8 cellular contexts compared by ENCODE assay signal in the genomic region with DNA sequence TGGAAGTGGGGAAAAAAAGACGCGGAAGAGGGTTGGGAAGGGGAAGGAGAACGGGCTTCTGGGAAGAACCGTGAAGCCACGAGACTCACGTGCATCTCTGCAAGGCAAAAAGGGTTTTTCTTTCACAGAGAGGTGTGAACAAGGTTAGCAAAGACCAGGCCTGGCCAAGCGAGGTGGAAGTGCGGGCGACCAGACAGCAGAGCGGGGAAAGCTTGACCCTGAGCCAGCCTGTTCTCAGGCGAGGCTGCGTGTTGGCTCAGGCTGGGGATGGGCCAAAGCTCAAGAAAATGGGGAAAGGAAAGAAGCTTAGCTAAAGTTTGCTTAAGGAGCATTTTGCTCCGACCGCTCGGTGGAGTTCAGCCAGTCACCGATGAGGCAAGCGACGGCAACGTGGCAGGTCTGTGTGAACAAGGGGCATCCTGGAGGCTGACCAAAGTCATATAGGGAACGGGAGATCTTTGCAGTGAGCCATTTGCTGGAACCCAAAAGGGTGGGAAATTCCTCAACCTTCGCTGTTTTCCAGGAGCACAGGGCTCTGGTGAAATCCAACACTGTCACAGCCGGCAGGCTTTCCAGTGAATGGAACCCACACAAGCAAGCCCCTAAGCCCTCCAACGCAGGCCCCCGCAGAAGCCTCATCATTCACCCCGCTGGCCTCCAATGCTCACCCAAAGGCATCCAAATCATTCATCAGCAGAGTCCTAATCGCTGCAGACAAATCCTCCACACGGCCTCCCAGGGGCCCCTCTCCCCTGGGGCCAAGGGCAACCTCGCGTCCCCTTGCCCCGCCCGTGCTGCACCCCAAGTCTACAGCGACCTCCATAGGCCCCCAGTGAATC. TPM values are rescaled to one million over a fixed set of nuclear protein-coding genes. Genes with fewer than 3 reads are reported as not detected.
DNase-seq lines count a peak whose midpoint lies in the region; ATAC-seq lines count a peak whose summit lies in the region.

No MANE protein-coding gene starts in this region.

- peaks cover 19% of the 10 kb centered on the region for H3K4me1 Mint-ChIP-seq in activated CD4-positive, alpha-beta T cell treated with anti-CD3 and anti-CD28 coated beads, Interleukin-2, amount 10 ng/mL, durations not matched to agents 24 days and 14 days
- peaks cover 12% of the 10 kb centered on the region for H3K4me1 Mint-ChIP-seq in activated T-helper 2 cell treated with anti-CD3 and anti-CD28 coated beads, Interferon-gamma antibody, Interleukin-2, Interleukin-4, amounts not matched to agents 10 μg/mL and 5 μg/mL and 100 μg/mL, durations not matched to agents 14 hours and 24 hours and 36 hours (ENCODE audit: low read depth)

- peak overlapping the region; percentile 89 for H3K27ac Mint-ChIP-seq in activated CD4-positive, alpha-beta T cell treated with anti-CD3 and anti-CD28 coated beads, Interleukin-2, amount 10 ng/mL, durations not matched to agents 24 days and 14 days
- H3K27ac Mint-ChIP-seq in activated T-helper 2 cell treated with anti-CD3 and anti-CD28 coated beads, Interferon-gamma antibody, Interleukin-2, Interleukin-4, amounts not matched to agents 10 μg/mL and 5 μg/mL and 100 μg/mL, durations not matched to agents 14 hours and 24 hours and 36 hours = peak overlapping the region; percentile 80

- H3K4me3 ChIP-seq in H7 (ENCODE audit: insufficient read depth, low read depth, low read length) = peak overlapping the region; percentile 72

- no peaks in the 10 kb centered on the region for H3K27me3 ChIP-seq in H7 (ENCODE audit: control insufficient read depth, insufficient read depth, low read length)

- intact Hi-C loops in activated CD4-positive, alpha-beta T cell treated with anti-CD3 and anti-CD28 coated beads, Interleukin-2, amount 10 ng/mL, durations not matched to agents 24 days and 14 days (cut with micrococcal nuclease) = loop anchor here (2.0 kb wide), 1 partner anchor 47 kb away; no protein-coding TSS in a partner anchor
- intact Hi-C loops in activated T-helper 2 cell treated with anti-CD3 and anti-CD28 coated beads, Interferon-gamma antibody, Interleukin-2, Interleukin-4, amounts not matched to agents 10 μg/mL and 5 μg/mL and 100 μg/mL, durations not matched to agents 14 hours and 24 hours and 36 hours (cut with micrococcal nuclease) = no loop called here

- H3K27me3 Mint-ChIP-seq in activated CD4-positive, alpha-beta T cell treated with anti-CD3 and anti-CD28 coated beads, Interleukin-2, amount 10 ng/mL, durations not matched to agents 24 days and 14 days = no peaks in the 10 kb centered on the region
- no peaks in the 10 kb centered on the region for H3K27me3 Mint-ChIP-seq in activated T-helper 2 cell treated with anti-CD3 and anti-CD28 coated beads, Interferon-gamma antibody, Interleukin-2, Interleukin-4, amounts not matched to agents 10 μg/mL and 5 μg/mL and 100 μg/mL, durations not matched to agents 14 hours and 24 hours and 36 hours (ENCODE audit: low read depth)

- ATAC-seq in GM18519 (IDR thresholded peaks at IDR 0.05; ENCODE audit: low FRiP score, unreplicated experiment) = no peak

- peaks cover 28% of the 10 kb centered on the region for H3K9me3 Mint-ChIP-seq in activated CD4-positive, alpha-beta T cell treated with anti-CD3 and anti-CD28 coated beads, Interleukin-2, amount 10 ng/mL, durations not matched to agents 24 days and 14 days
- H3K9me3 Mint-ChIP-seq in activated T-helper 2 cell treated with anti-CD3 and anti-CD28 coated beads, Interferon-gamma antibody, Interleukin-2, Interleukin-4, amounts not matched to agents 10 μg/mL and 5 μg/mL and 100 μg/mL, durations not matched to agents 14 hours and 24 hours and 36 hours = peaks cover 38% of the 10 kb centered on the region

- DNase-seq in activated CD4-positive, alpha-beta T cell treated with anti-CD3 and anti-CD28 coated beads, Interleukin-2, amount 10 ng/mL, durations not matched to agents 24 days and 14 days = peak; percentile 58
- DNase-seq in activated CD4-positive, alpha-beta T cell treated with anti-CD3 and anti-CD28 coated beads for 1 hour = no peak
- DNase-seq in H7 = no peak
- peak; percentile 80 for DNase-seq in NAMALWA (ENCODE audit: low spot score)
- no peak for DNase-seq in activated T-helper 2 cell treated with anti-CD3 and anti-CD28 coated beads, Interferon-gamma antibody, Interleukin-2, Interleukin-4, amounts not matched to agents 10 μg/mL and 5 μg/mL and 100 μg/mL, durations not matched to agents 14 hours and 24 hours and 36 hours (ENCODE audit: low spot score)
- DNase-seq in globus pallidus (ENCODE audit: low spot score) = peak; percentile 37
- DNase-seq in non-pigmented ciliary epithelial cell (ENCODE audit: low read depth) = peak; percentile 26

- H3K36me3 ChIP-seq in H7 (replicated peaks; ENCODE audit: control insufficient read depth, insufficient read depth, low read length) = no peaks in the 10 kb centered on the region

- H3K36me3 Mint-ChIP-seq in activated CD4-positive, alpha-beta T cell treated with anti-CD3 and anti-CD28 coated beads, Interleukin-2, amount 10 ng/mL, durations not matched to agents 24 days and 14 days (ENCODE audit: low read depth) = peaks cover 32% of the 10 kb centered on the region
- H3K36me3 Mint-ChIP-seq in activated T-helper 2 cell treated with anti-CD3 and anti-CD28 coated beads, Interferon-gamma antibody, Interleukin-2, Interleukin-4, amounts not matched to agents 10 μg/mL and 5 μg/mL and 100 μg/mL, durations not matched to agents 14 hours and 24 hours and 36 hours (ENCODE audit: low read depth) = peaks cover 35% of the 10 kb centered on the region

- peak overlapping the region; percentile 98 for H3K4me3 Mint-ChIP-seq in activated CD4-positive, alpha-beta T cell treated with anti-CD3 and anti-CD28 coated beads, Interleukin-2, amount 10 ng/mL, durations not matched to agents 24 days and 14 days
- H3K4me3 Mint-ChIP-seq in activated T-helper 2 cell treated with anti-CD3 and anti-CD28 coated beads, Interferon-gamma antibody, Interleukin-2, Interleukin-4, amounts not matched to agents 10 μg/mL and 5 μg/mL and 100 μg/mL, durations not matched to agents 14 hours and 24 hours and 36 hours (ENCODE audit: low read depth) = peak overlapping the region; percentile 82

RNA-seq across cellular contexts. Expression of a gene that starts 0.8 kb away (rescaled TPM):
- total RNA-seq in activated CD4-positive, alpha-beta T cell treated with anti-CD3 and anti-CD28 coated beads, Interleukin-2, amount 10 ng/mL, durations not matched to agents 24 days and 14 days = 6.6 and 7.6 TPM in 2 replicates
- 5.5 and 11.0 TPM in 2 replicates for total RNA-seq in H7 (2014; rRNA removed; shearing (Covaris generic))
- 7.3 and 8.2 TPM in 2 replicates for total RNA-seq in activated T-helper 2 cell treated with anti-CD3 and anti-CD28 coated beads, Interferon-gamma antibody, Interleukin-2, Interleukin-4, amounts not matched to agents 10 μg/mL and 5 μg/mL and 100 μg/mL, durations not matched to agents 14 hours and 24 hours and 36 hours

RNA-seq across cellular contexts. Expression of a gene that starts 30.9 kb away (rescaled TPM):
- 18.3 and 20.1 TPM in 2 replicates for total RNA-seq in activated CD4-positive, alpha-beta T cell treated with anti-CD3 and anti-CD28 coated beads, Interleukin-2, amount 10 ng/mL, durations not matched to agents 24 days and 14 days
- total RNA-seq in H7 (2014; rRNA removed; shearing (Covaris generic)) = 6.3 and 10.1 TPM in 2 replicates
- total RNA-seq in activated T-helper 2 cell treated with anti-CD3 and anti-CD28 coated beads, Interferon-gamma antibody, Interleukin-2, Interleukin-4, amounts not matched to agents 10 μg/mL and 5 μg/mL and 100 μg/mL, durations not matched to agents 14 hours and 24 hours and 36 hours = 15.2 and 17.1 TPM in 2 replicates

Comparison
In these comparisons a context has a peak if more than half of its experiments do, and no peak if none do; other contexts are left out.
1. DNase-seq: peak in activated CD4-positive, alpha-beta T cell treated with anti-CD3 and anti-CD28 coated beads, Interleukin-2, amount 10 ng/mL, durations not matched to agents 24 days and 14 days (single experiment), NAMALWA (single experiment), globus pallidus (single experiment) and non-pigmented ciliary epithelial cell (single experiment); none in activated CD4-positive, alpha-beta T cell treated with anti-CD3 and anti-CD28 coated beads for 1 hour (single experiment), H7 (single experiment) and activated T-helper 2 cell treated with anti-CD3 and anti-CD28 coated beads, Interferon-gamma antibody, Interleukin-2, Interleukin-4, amounts not matched to agents 10 μg/mL and 5 μg/mL and 100 μg/mL, durations not matched to agents 14 hours and 24 hours and 36 hours (single experiment).